Comparison of ENCODE assay signal across 8 cellular contexts in the genomic region with DNA sequence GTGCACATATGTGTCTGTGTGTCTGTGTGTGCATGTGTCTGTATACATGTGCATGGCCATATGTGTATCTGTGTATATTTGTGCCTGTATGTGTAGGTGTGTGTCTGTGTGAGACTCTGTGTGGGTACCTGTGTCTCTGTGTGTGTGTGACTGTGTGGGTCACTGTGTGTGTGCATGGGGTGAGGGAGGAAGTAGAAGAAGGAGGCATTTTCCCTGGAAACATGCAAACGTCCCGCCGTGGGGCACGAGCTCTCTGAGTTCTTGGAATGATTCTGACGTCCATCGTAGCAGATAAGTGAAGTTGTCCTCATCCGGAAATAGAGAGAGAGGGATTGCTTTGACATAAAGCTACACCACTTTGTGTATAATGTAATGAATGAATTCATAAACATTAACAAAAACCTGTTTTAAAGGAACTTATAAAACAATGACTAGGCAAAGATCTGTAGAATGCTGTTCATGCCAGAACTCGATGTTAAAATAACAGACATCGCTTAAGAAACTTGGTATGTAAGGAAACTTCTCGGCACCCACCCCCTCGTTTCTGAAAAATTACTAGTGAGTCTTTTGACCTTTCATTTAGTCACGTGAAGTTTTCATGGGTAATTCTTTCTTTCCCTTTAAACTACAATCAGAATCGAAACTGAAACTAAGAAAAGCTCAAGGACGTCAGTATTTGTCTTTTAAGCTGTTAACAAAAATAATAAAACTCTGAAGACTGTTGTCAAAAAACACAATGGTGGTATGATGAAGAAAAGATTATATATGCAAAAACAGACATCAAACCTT. TPM values are rescaled to one million over a fixed set of nuclear protein-coding genes. Genes with fewer than 3 reads are reported as not detected.
DNase-seq lines count a peak whose midpoint lies in the region; ATAC-seq, FAIRE-seq and TF ChIP-seq lines count a peak whose summit lies in the region.

No MANE protein-coding gene starts in this region.

- no peak for TF ChIP-seq POLR2A in adrenal gland (IDR thresholded peaks at IDR 0.05)

- H3K9me2 ChIP-seq in hepatocyte (replicated peaks; ENCODE audit: insufficient read depth) = no peaks in the 10 kb centered on the region

- peak overlapping the region in 3 of 5 donors; percentile 39 to 67 (median 51) for H3K27ac ChIP-seq in adrenal gland
- H3K27ac ChIP-seq in hepatocyte = peak overlapping the region; percentile 95

- H3K79me2 ChIP-seq in hepatocyte = no peaks in the 10 kb centered on the region

- TF ChIP-seq CTCF in adrenal gland (IDR thresholded peaks at IDR 0.05) (no peak), hepatocyte (IDR thresholded peaks at IDR 0.05; ENCODE audit: poor library complexity) (no peak)

- H3K4me2 ChIP-seq in hepatocyte = peak overlapping the region; percentile 53

- FAIRE-seq in GM18507 (lab: Jason Lieb, UNC) = peak; percentile 70

- no peaks in the 10 kb centered on the region for H3K27me3 ChIP-seq in adrenal gland
- H3K27me3 ChIP-seq in hepatocyte = no peaks in the 10 kb centered on the region

- H3K4me1 ChIP-seq in adrenal gland (replicated peaks in 1 of 2) (peaks cover 5% of the 10 kb centered on the region in 2 donors), hepatocyte (ENCODE audit: insufficient read depth) (peaks cover 41% of the 10 kb centered on the region)

- H4K20me1 ChIP-seq in hepatocyte (ENCODE audit: insufficient read depth, poor library complexity, severe bottlenecking) = no peaks in the 10 kb centered on the region

- H3K36me3 ChIP-seq in adrenal gland (replicated peaks in 1 of 2) (no peaks in the 10 kb centered on the region), hepatocyte (replicated peaks; ENCODE audit: insufficient read depth, low read depth) (no peaks in the 10 kb centered on the region)

- ATAC-seq in GM19328 (IDR thresholded peaks at IDR 0.05; ENCODE audit: unreplicated experiment) (no peak), HG03378 (IDR thresholded peaks at IDR 0.05; ENCODE audit: unreplicated experiment) (no peak)

- peak overlapping the region; percentile 38 for H2AFZ ChIP-seq in hepatocyte

- H3K9me3 ChIP-seq in adrenal gland (replicated peaks in 1 of 3) (no peaks in the 10 kb centered on the region), hepatocyte (ENCODE audit: low read depth) (no peaks in the 10 kb centered on the region)

- intact Hi-C loops in adrenal gland (cut with DNase I) = no loop called here

- DNase-seq in GM18507 (ENCODE audit: extremely low spot score, insufficient read length, low read depth) = no peak
- peak; percentile 12 for DNase-seq in MV-4-11 (lab: John Stamatoyannopoulos, UW)
- peak in 3 of 7 donors; percentile 50 to 52 (median 52) for DNase-seq in adrenal gland
- DNase-seq in hepatocyte (ENCODE audit: low spot score) = peak; percentile 54
- DNase-seq in stimulated activated CD4-positive, alpha-beta T cell treated with anti-CD3 and anti-CD28 coated beads, Interleukin-2, amount 100 ng/mL, for 24 hours = peak; percentile 42 to 57
- no peak for DNase-seq in germinal center (ENCODE audit: low spot score)

- H3K4me3 ChIP-seq in adrenal gland (peak overlapping the region in 2 of 4 donors; percentile 9 to 66), hepatocyte (no peak overlapping the region)

- 4 to 22% (median 12%) methylated on average over 14 of the region's 14 CpGs for WGBS in adrenal gland, 4 donors
- 42% methylated on average over 14 of the region's 14 CpGs for WGBS in hepatocyte (ENCODE audit: low lambda C conversion rate, missing lambda C conversion rate)

RNA-seq across cellular contexts. Expression of a gene that starts 43.6 kb away (rescaled TPM):
- total RNA-seq in adrenal gland (10 to 100 TPM; 14.4 to 70.2 (median 38.9) TPM), hepatocyte (157 and 187 TPM in 2 replicates)
- polyA plus RNA-seq in adrenal gland (10 to 100 TPM; 14.9 to 25.2 (median 18.0) TPM), hepatocyte (602 and 816 TPM in 2 replicates)

Comparison
In these comparisons a context has a peak if more than half of its experiments do, and no peak if none do; other contexts are left out.
1. DNase-seq: peak in MV-4-11 (single experiment), hepatocyte (single experiment) and stimulated activated CD4-positive, alpha-beta T cell treated with anti-CD3 and anti-CD28 coated beads, Interleukin-2, amount 100 ng/mL, for 24 hours (2 of 2); none in GM18507 (single experiment) and germinal center (single experiment).